In the genomic region with DNA sequence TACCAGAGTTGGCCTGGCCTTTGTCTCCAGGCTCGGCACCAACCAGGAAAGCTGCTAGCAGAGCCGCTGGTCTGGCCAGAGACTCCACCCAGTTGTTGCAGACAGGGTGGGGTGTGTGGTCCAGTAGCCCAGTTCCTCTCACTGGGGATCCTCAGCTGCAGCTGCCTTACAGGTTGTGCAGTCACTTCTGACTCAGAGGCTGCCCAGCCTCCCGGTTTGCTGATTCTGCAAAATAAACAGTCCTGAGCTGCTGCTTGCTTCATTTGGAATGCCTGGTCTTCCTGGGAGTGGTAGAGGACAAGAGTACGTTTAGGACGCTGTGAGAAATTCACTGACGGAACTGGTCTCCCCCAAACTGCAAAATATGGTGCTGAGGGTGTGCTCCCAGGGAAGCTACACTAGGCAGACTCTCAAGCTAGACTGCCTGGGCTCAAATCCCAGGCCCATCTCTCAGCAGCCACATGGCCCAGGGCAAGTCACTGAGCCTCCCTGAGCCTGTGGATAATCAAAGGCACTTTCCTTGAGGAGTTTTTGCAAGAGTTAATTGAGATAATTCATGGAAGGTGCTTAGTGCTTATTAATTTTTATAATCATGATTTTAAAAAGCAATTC, we compare ENCODE assay signal across 14 cellular contexts.
DNase-seq lines count a peak whose midpoint lies in the region; TF ChIP-seq lines count a peak whose summit lies in the region.
"Had no signal": no experiment of that assay in that cellular context is flagged by ENCODE, and none has a peak within 500 bp of the region (broad histone marks: within the 10 kb centered on the region; RNA-seq: fewer than 3 reads in every experiment).

No MANE protein-coding gene starts in this region.

- DNase-seq in AG08396 (ENCODE audit: low spot score) (peak; percentile 56), HuH-7.5 (ENCODE audit: low spot score) (peak; percentile 74), amniotic epithelial cell (ENCODE audit: low read depth) (peak; percentile 1), iPS-NIHi7 (ENCODE audit: extremely low spot score) (peak; percentile 70), osteoblast (ENCODE audit: insufficient read length, low spot score, missing footprints) (no peak), superior temporal gyrus (ENCODE audit: extremely low spot score) (no peak), NCI-H69 (lab: John Stamatoyannopoulos, UW) (no peak)
- DNase-seq in stimulated activated CD4-positive, alpha-beta T cell treated with anti-CD3 and anti-CD28 coated beads, Interleukin-2, amount 100 ng/mL, for 24 hours, result no peak
- DNase-seq: activated CD4-positive, alpha-beta T cell treated with anti-CD3 and anti-CD28 coated beads, Interleukin-2, amount 50 U/mL, for 1 hour; aorta; CD4-positive, CD25-positive, alpha-beta regulatory T cell; hypothalamus; NK-92 treated with Interleukin-12 subunit alpha and Interleukin-12 subunit beta, amount 100 ng/mL, for 24 hours had no signal

- no peak for TF ChIP-seq CTCF in osteoblast (IDR thresholded peaks at IDR 0.05; ENCODE audit: extremely low read depth, low read depth, low read length)

- no peaks in the 10 kb centered on the region for H3K36me3 ChIP-seq in osteoblast (ENCODE audit: insufficient read depth, low read length)
- H3K36me3 ChIP-seq: HAP-1 had no signal

- no peak overlapping the region for H2AFZ ChIP-seq in osteoblast (ENCODE audit: low read length)

- H3K4me2 ChIP-seq in osteoblast (ENCODE audit: insufficient read depth, low read length), result no peak overlapping the region

- no peak overlapping the region for H3K27ac ChIP-seq in osteoblast (ENCODE audit: low read depth, low read length)

- no peaks in the 10 kb centered on the region for H3K4me1 ChIP-seq in osteoblast (ENCODE audit: insufficient read depth, low read length)
- H3K4me1 ChIP-seq: HAP-1 had no signal

- no peaks in the 10 kb centered on the region for H3K79me2 ChIP-seq in osteoblast (ENCODE audit: insufficient read depth, low read length)

- H3K9me3 ChIP-seq in osteoblast (ENCODE audit: low read depth, low read length), result no peaks in the 10 kb centered on the region
- H3K9me3 ChIP-seq: HAP-1 had no signal

- H4K20me1 ChIP-seq in osteoblast (ENCODE audit: insufficient read depth, low read length), result no peaks in the 10 kb centered on the region

- H3K4me3 ChIP-seq in osteoblast (ENCODE audit: insufficient read depth, low read length), result no peak overlapping the region
- H3K4me3 ChIP-seq: HAP-1 had no signal

- peaks cover 2% of the 10 kb centered on the region for H3K27me3 ChIP-seq in osteoblast (ENCODE audit: insufficient read depth, low read length)

Comparison
In these comparisons a context has a peak if more than half of its experiments do, and no peak if none do; other contexts are left out.
1. DNase-seq: peak in AG08396 (single experiment), HuH-7.5 (single experiment), amniotic epithelial cell (single experiment) and iPS-NIHi7 (single experiment); none in osteoblast (single experiment), stimulated activated CD4-positive, alpha-beta T cell treated with anti-CD3 and anti-CD28 coated beads, Interleukin-2, amount 100 ng/mL, for 24 hours (0 of 2), superior temporal gyrus (single experiment) and NCI-H69 (single experiment).